In genomic region chr1:118186026-118186425, GRCh38 we compare ENCODE assay signal across 22 cellular contexts. TPM values are rescaled to one million over a fixed set of nuclear protein-coding genes. Genes with fewer than 3 reads are reported as not detected.
DNase-seq lines count a peak whose midpoint lies in the region; ATAC-seq, FAIRE-seq and TF ChIP-seq lines count a peak whose summit lies in the region.
"Had no signal": no experiment of that assay in that cellular context is flagged by ENCODE, and none has a peak within 500 bp of the region (broad histone marks: within the 10 kb centered on the region; RNA-seq: fewer than 3 reads in every experiment).

No MANE protein-coding gene starts in this region.

- H4K8ac ChIP-seq in H1 (ENCODE audit: extremely low read depth, insufficient read depth, low read length): no peak overlapping the region

- H3K4me2 ChIP-seq in H1 (ENCODE audit: insufficient read depth in 1 of 2, low read depth in 2 of 2, low read length in 2 of 2) (peak overlapping the region; percentile 68 to 75; a peak in 1 of 4 replicates), osteoblast (ENCODE audit: insufficient read depth, low read length) (no peak overlapping the region)
- H3K4me2 ChIP-seq: BLaER1 had no signal

- no peaks in the 10 kb centered on the region for H3K9me3 ChIP-seq in H1 (ENCODE audit: insufficient read depth in 2 of 2, low read depth in 1 of 2, low read length in 1 of 2)
- H3K9me3 ChIP-seq in osteoblast (ENCODE audit: low read depth, low read length): no peaks in the 10 kb centered on the region
- H3K9me3 ChIP-seq in naive thymus-derived CD4-positive, alpha-beta T cell (ENCODE audit: control insufficient read depth in 2 of 3, low read length in 3 of 3): no peaks in the 10 kb centered on the region
- H3K9me3 ChIP-seq: A549, HAP-1, SK-N-SH had no signal

- no peak overlapping the region for H3K23ac ChIP-seq in H1 (ENCODE audit: insufficient read length)

- TF ChIP-seq CTCF in H1 (IDR thresholded peaks at IDR 0.05; ENCODE audit: control extremely low read depth in 1 of 3, insufficient read depth in 1 of 3, low read depth in 1 of 3, low read length in 3 of 3) (no peak), osteoblast (IDR thresholded peaks at IDR 0.05; ENCODE audit: extremely low read depth, low read depth, low read length) (no peak)

- H3K4me3 Mint-ChIP-seq in stimulated activated naive CD8-positive, alpha-beta T cell treated with anti-CD3 and anti-CD28 coated beads, Interleukin-15, amount 100 ng/mL, for 72 hours: no peak overlapping the region
- no peak overlapping the region for H3K4me3 Mint-ChIP-seq in naive thymus-derived CD4-positive, alpha-beta T cell

- no peak for ATAC-seq in stimulated activated naive CD8-positive, alpha-beta T cell treated with anti-CD3 and anti-CD28 coated beads, Interleukin-15, amount 100 ng/mL, for 72 hours
- ATAC-seq in HG02588 (IDR thresholded peaks at IDR 0.05; ENCODE audit: unreplicated experiment): no peak
- ATAC-seq in naive thymus-derived CD4-positive, alpha-beta T cell: no peak

- H3K14ac ChIP-seq in H1 (ENCODE audit: insufficient read length): no peak overlapping the region

- H3K27me3 Mint-ChIP-seq in stimulated activated naive CD8-positive, alpha-beta T cell treated with anti-CD3 and anti-CD28 coated beads, Interleukin-15, amount 100 ng/mL, for 72 hours: peaks cover 25% of the 10 kb centered on the region
- H3K27me3 Mint-ChIP-seq in naive thymus-derived CD4-positive, alpha-beta T cell: peaks cover 2 to 25% (median 16%) of the 10 kb centered on the region in 5 donors

- H3K27me3 ChIP-seq in H1 (replicated peaks in 1 of 4; ENCODE audit: control insufficient read depth in 3 of 4, extremely low read depth in 1 of 4, insufficient read depth in 3 of 4, low read length in 3 of 4) (no peaks in the 10 kb centered on the region), osteoblast (ENCODE audit: insufficient read depth, low read length) (no peaks in the 10 kb centered on the region)
- no peaks in the 10 kb centered on the region for H3K27me3 ChIP-seq in naive thymus-derived CD4-positive, alpha-beta T cell (ENCODE audit: control insufficient read depth in 2 of 2, insufficient read depth in 2 of 2, low read length in 2 of 2)
- H3K27me3 ChIP-seq: BLaER1 had no signal

- POLR2A ChIA-PET in H1 (lab: Charles Lee; ENCODE audit: partially characterized antibody): interaction anchor here (1.6 kb wide), 1 partner anchor 11 kb away, joined by 3 read pairs; no protein-coding TSS in a partner anchor
- POLR2A ChIA-PET in naive thymus-derived CD4-positive, alpha-beta T cell (lab: Charles Lee): no interaction called here

- no peak overlapping the region for H2BK120ac ChIP-seq in H1 (replicated peaks; ENCODE audit: low read depth, low read length)

- peaks cover 14% of the 10 kb centered on the region for H3K4me1 Mint-ChIP-seq in stimulated activated naive CD8-positive, alpha-beta T cell treated with anti-CD3 and anti-CD28 coated beads, Interleukin-15, amount 100 ng/mL, for 72 hours
- peaks cover 4 to 10% (median 7%) of the 10 kb centered on the region in 7 donors for H3K4me1 Mint-ChIP-seq in naive thymus-derived CD4-positive, alpha-beta T cell

- H3K4me1 ChIP-seq in H1 (replicated peaks in 1 of 4; ENCODE audit: control insufficient read depth in 3 of 4, insufficient read depth in 4 of 4, low read length in 3 of 4) (peaks cover 0 to 3% (median 0%) of the 10 kb centered on the region in 4 experiments; a peak in 4 of 7 replicates), osteoblast (ENCODE audit: insufficient read depth, low read length) (no peaks in the 10 kb centered on the region)
- H3K4me1 ChIP-seq in naive thymus-derived CD4-positive, alpha-beta T cell (ENCODE audit: control insufficient read depth in 2 of 2, insufficient read depth in 2 of 2, low read length in 2 of 2): no peaks in the 10 kb centered on the region
- H3K4me1 ChIP-seq: A549, BLaER1 had no signal

- no peak for TF ChIP-seq RAD21 in H1 (IDR thresholded peaks at IDR 0.05 in 1 of 2, conservative IDR thresholded peaks at IDR 0.05 in 1 of 2; ENCODE audit: low read depth in 2 of 2, low read length in 2 of 2)

- H3K27ac Mint-ChIP-seq in stimulated activated naive CD8-positive, alpha-beta T cell treated with anti-CD3 and anti-CD28 coated beads, Interleukin-15, amount 100 ng/mL, for 72 hours: no peak overlapping the region
- H3K27ac Mint-ChIP-seq in naive thymus-derived CD4-positive, alpha-beta T cell: no peak overlapping the region
- H3K27ac Mint-ChIP-seq: CD4-positive, alpha-beta memory T cell had no signal

- peaks cover 8 to 15% of the 10 kb centered on the region in 2 donors for H3K9me3 Mint-ChIP-seq in stimulated activated naive CD8-positive, alpha-beta T cell treated with anti-CD3 and anti-CD28 coated beads, Interleukin-15, amount 100 ng/mL, for 72 hours
- H3K9me3 Mint-ChIP-seq in naive thymus-derived CD4-positive, alpha-beta T cell: peaks cover 2 to 22% (median 8%) of the 10 kb centered on the region in 11 donors

- H3K36me3 ChIP-seq in H1 (ENCODE audit: control insufficient read depth in 2 of 4, insufficient read depth in 4 of 4, low read length in 3 of 4) (no peaks in the 10 kb centered on the region), osteoblast (ENCODE audit: insufficient read depth, low read length) (no peaks in the 10 kb centered on the region)
- no peaks in the 10 kb centered on the region for H3K36me3 ChIP-seq in naive thymus-derived CD4-positive, alpha-beta T cell (ENCODE audit: control insufficient read depth in 2 of 3, insufficient read depth in 3 of 3, low read length in 3 of 3)
- H3K36me3 ChIP-seq: BLaER1, HAP-1 had no signal

- no peak overlapping the region for H3K56ac ChIP-seq in H1 (replicated peaks; ENCODE audit: insufficient read length, low read depth, low read length)

- TF ChIP-seq EP300 in H1 (IDR thresholded peaks at IDR 0.05; ENCODE audit: borderline replicate concordance in 1 of 2, low read depth in 2 of 2, low read length in 2 of 2): no peak

- H3K79me2 ChIP-seq in H1 (ENCODE audit: control insufficient read depth in 1 of 2, insufficient read depth in 2 of 2, low read length in 2 of 2) (no peaks in the 10 kb centered on the region), osteoblast (ENCODE audit: insufficient read depth, low read length) (no peaks in the 10 kb centered on the region)

- no peak overlapping the region for H3K4ac ChIP-seq in H1 (replicated peaks; ENCODE audit: insufficient read length, low read depth, low read length)

- H4K20me1 ChIP-seq in H1 (replicated peaks in 1 of 2; ENCODE audit: control insufficient read depth in 1 of 2, insufficient read depth in 2 of 2, low read length in 2 of 2): no peaks in the 10 kb centered on the region
- H4K20me1 ChIP-seq in osteoblast (ENCODE audit: insufficient read depth, low read length): no peaks in the 10 kb centered on the region
- H4K20me1 ChIP-seq: BLaER1 had no signal

- in situ Hi-C loops in G401 (cut with HindIII; ENCODE audit: low sequenced_read_pairs): no loop called here

- H2AFZ ChIP-seq in H1 (ENCODE audit: low read length): no peak overlapping the region
- no peak overlapping the region for H2AFZ ChIP-seq in osteoblast (ENCODE audit: low read length)

- TF ChIP-seq POLR2A in H1 (IDR thresholded peaks at IDR 0.05; ENCODE audit: control extremely low read depth in 1 of 2, low read depth in 2 of 2, low read length in 2 of 2): no peak

- no peak overlapping the region for H2BK12ac ChIP-seq in H1 (ENCODE audit: low read depth, low read length)

- H3K4me3 ChIP-seq in H1 (ENCODE audit: extremely low read depth in 1 of 4, insufficient read depth in 2 of 4, low read depth in 3 of 4, low read length in 4 of 4) (no peak overlapping the region; a peak in 1 of 8 replicates), osteoblast (ENCODE audit: insufficient read depth, low read length) (no peak overlapping the region)
- no peak overlapping the region for H3K4me3 ChIP-seq in naive thymus-derived CD4-positive, alpha-beta T cell (ENCODE audit: low read length)
- H3K4me3 ChIP-seq: BLaER1 had no signal

- 97% methylated on average over 4 of the region's 4 CpGs; no CpG with 5 or more reads in 1 of the 2 experiments for WGBS in H1 (ENCODE audit: extremely low coverage in 1 of 2, insufficient coverage in 1 of 2, insufficient read length in 1 of 2, insufficient replicate concordance in 2 of 2, low coverage in 1 of 2, low lambda C conversion rate in 2 of 2, missing lambda C conversion rate in 1 of 2), 2 experiments

- H4K5ac ChIP-seq in H1 (ENCODE audit: insufficient read length, low read depth, low read length): no peak overlapping the region

- DNase-seq in G401 (ENCODE audit: low spot score) (peak; percentile 32), H1 (ENCODE audit: low read depth in 1 of 2, low spot score in 2 of 2) (no peak), islet precursor cell (peak; percentile 79), osteoblast (ENCODE audit: insufficient read length, low spot score, missing footprints) (peak; percentile 8), OCI-M2 (lab: John Stamatoyannopoulos, UW; ENCODE audit: unreplicated experiment) (no peak)
- no peak for DNase-seq in stimulated activated naive CD8-positive, alpha-beta T cell treated with anti-CD3 and anti-CD28 coated beads, Interleukin-15, amount 100 ng/mL, for 72 hours
- no peak for DNase-seq in naive thymus-derived CD4-positive, alpha-beta T cell
- DNase-seq: CD4-positive, alpha-beta memory T cell; NCI-H1105; NCI-H2081; NCI-H2171 treated with DMSO at 0.1 percent for 48 hours; NCI-H446 treated with DMSO at 0.1 percent for 48 hours; NCI-H748 treated with DMSO at 0.1 percent for 48 hours; NK-92 treated with Interleukin-12 subunit alpha and Interleukin-12 subunit beta, amount 100 ng/mL, for 24 hours; SHP77 treated with DMSO at 0.1 percent for 48 hours; SK-N-SH had no signal

- no peak overlapping the region for H3K9ac ChIP-seq in H1 (replicated peaks in 1 of 4; ENCODE audit: extremely low read depth in 1 of 4, low read depth in 3 of 4, low read length in 3 of 4)
- H3K9ac ChIP-seq: BLaER1, SK-N-SH had no signal

- no peak overlapping the region for H3K18ac ChIP-seq in H1 (ENCODE audit: extremely low read depth, low read length)

- no peak overlapping the region for H2AK5ac ChIP-seq in H1 (ENCODE audit: low read depth, low read length)

- H3K27ac ChIP-seq in H1 (ENCODE audit: low read depth, low read length) (no peak overlapping the region), osteoblast (ENCODE audit: low read depth, low read length) (no peak overlapping the region)
- no peak overlapping the region for H3K27ac ChIP-seq in naive thymus-derived CD4-positive, alpha-beta T cell (ENCODE audit: low read depth, low read length)
- H3K27ac ChIP-seq: BLaER1 had no signal

- FAIRE-seq in H1 (lab: Jason Lieb, UNC): no peak
- FAIRE-seq: A549 had no signal

- H4K91ac ChIP-seq in H1 (replicated peaks; ENCODE audit: insufficient read length, low read length): no peak overlapping the region

- H3K23me2 ChIP-seq in H1 (ENCODE audit: low read depth, low read length): 0 out of 2 replicates have a peak, but pooled peaks cover 2% of the 10 kb centered on the region

- H3K36me3 Mint-ChIP-seq in naive thymus-derived CD4-positive, alpha-beta T cell: peaks cover 0 to 12% (median 0%) of the 10 kb centered on the region in 5 donors
- H3K36me3 Mint-ChIP-seq: CD4-positive, alpha-beta memory T cell had no signal

- intact Hi-C loops in naive thymus-derived CD4-positive, alpha-beta T cell (cut with micrococcal nuclease): no loop called here

- H2BK20ac ChIP-seq in H1 (ENCODE audit: low read length): no peak overlapping the region; the same call in 1 of the 2 replicates

- no peak overlapping the region for H2BK5ac ChIP-seq in H1 (ENCODE audit: low read depth, low read length)

- CTCF ChIA-PET in H1 (lab: Charles Lee; ENCODE audit: partially characterized antibody): interaction anchor here (1.2 to 2.2 kb wide), 3 partner anchors 10 to 62 kb away, joined by 3 to 6 read pairs (median 3); no protein-coding TSS in a partner anchor
- CTCF ChIA-PET in naive thymus-derived CD4-positive, alpha-beta T cell (lab: Charles Lee): no interaction called here

- peak overlapping the region; percentile 77; the same call in 1 of the 2 replicates for H2BK15ac ChIP-seq in H1 (ENCODE audit: low read length)

- no peaks in the 10 kb centered on the region for H3K79me1 ChIP-seq in H1 (ENCODE audit: low read depth, low read length)

RNA-seq across cellular contexts. Expression of gene SPAG17, which starts 1.0 kb away (rescaled TPM):
- 11.0 and 11.2 TPM in 2 replicates for total RNA-seq in G401 (2014; rRNA removed; shearing (Covaris generic))
- total RNA-seq in H1 (2021; fragmentation: NEBNext Ultra II Directional; extraction: Animal tissue kit (Norgen Biotek cat#: 25700)): 0.56 and 0.67 TPM in 2 replicates
- 0.20 and 0.62 TPM in 2 replicates for polyA plus RNA-seq in H1 (2011; rRNA removed)
- 0.25 TPM for polyA plus RNA-seq in H1 (2011; cell fraction: cytosol; rRNA removed)
- polyA plus RNA-seq in H1 (2011; cell fraction: nucleus; rRNA removed): 2.4 TPM
- polyA plus RNA-seq in H1 (2012, experiment 1 of 2): 0.51 to 0.94 TPM (median 0.79 TPM) in 4 replicates
- polyA plus RNA-seq in H1 (2012, experiment 2 of 2): not detected
- 0.91 TPM for polyA plus RNA-seq in H1 (2013, experiment 1 of 2)
- polyA plus RNA-seq in H1 (2013, experiment 2 of 2): 0.87 TPM
- 0.05 and 3.5 TPM in 2 replicates for polyA minus RNA-seq in H1 (2011; rRNA and poly(A)+ RNA removed)
- not detected for polyA minus RNA-seq in H1 (2011; cell fraction: cytosol; rRNA and poly(A)+ RNA removed)
- 5.0 TPM for polyA minus RNA-seq in H1 (2011; cell fraction: nucleus; rRNA and poly(A)+ RNA removed)
- 0.59 and 3.3 TPM in 2 replicates for total RNA-seq in osteoblast
- total RNA-seq in naive thymus-derived CD4-positive, alpha-beta T cell: not detected
- polyA plus RNA-seq in naive thymus-derived CD4-positive, alpha-beta T cell: not detected
- total RNA-seq: CD4-positive, alpha-beta memory T cell; LHCN-M2; OCI-LY7 had no signal
- polyA plus RNA-seq: CD4-positive, alpha-beta memory T cell; SK-N-SH had no signal

Comparison
In these comparisons a context has a peak if more than half of its experiments do, and no peak if none do; other contexts are left out.
1. DNase-seq: peak in G401 (single experiment), islet precursor cell (single experiment) and osteoblast (single experiment); none in H1 (0 of 2), stimulated activated naive CD8-positive, alpha-beta T cell treated with anti-CD3 and anti-CD28 coated beads, Interleukin-15, amount 100 ng/mL, for 72 hours (0 of 2), OCI-M2 (single experiment) and naive thymus-derived CD4-positive, alpha-beta T cell (0 of 9).